15 cellular contexts compared by ENCODE assay signal in genomic region chr11:2562181-2562581, GRCh38.
DNase-seq lines count a peak whose midpoint lies in the region; ATAC-seq and TF ChIP-seq lines count a peak whose summit lies in the region.
"Had no signal": no experiment of that assay in that cellular context is flagged by ENCODE, and none has a peak within 500 bp of the region (broad histone marks: within the 10 kb centered on the region; RNA-seq: fewer than 3 reads in every experiment).

No MANE protein-coding gene starts in this region.

- no peak overlapping the region for H3K9ac ChIP-seq in neural progenitor cell

- no peak for ATAC-seq in activated CD8-positive, alpha-beta memory T cell treated with anti-CD3 and anti-CD28 coated beads, Interleukin-2, amount 10 ng/mL, durations not matched to agents 7 days and 5 days
- ATAC-seq in left cardiac atrium: peak; percentile 22 to 28
- no peak for ATAC-seq in HG02852 (IDR thresholded peaks at IDR 0.05; ENCODE audit: unreplicated experiment)
- no peak for ATAC-seq in GM21717 (IDR thresholded peaks at IDR 0.05; ENCODE audit: unreplicated experiment)

- no peaks in the 10 kb centered on the region for H3K9me3 Mint-ChIP-seq in activated CD8-positive, alpha-beta memory T cell treated with anti-CD3 and anti-CD28 coated beads, Interleukin-2, amount 10 ng/mL, durations not matched to agents 7 days and 5 days (ENCODE audit: low read depth)
- H3K9me3 Mint-ChIP-seq in neural progenitor cell: no peaks in the 10 kb centered on the region

- no peak overlapping the region for H3K4me2 ChIP-seq in neural progenitor cell

- H3K4me3 ChIP-seq in neural progenitor cell (no peak overlapping the region), tibial nerve (no peak overlapping the region)
- H3K4me3 ChIP-seq: suprapubic skin had no signal

- no peaks in the 10 kb centered on the region for H3K4me1 Mint-ChIP-seq in activated CD8-positive, alpha-beta memory T cell treated with anti-CD3 and anti-CD28 coated beads, Interleukin-2, amount 10 ng/mL, durations not matched to agents 7 days and 5 days
- no peaks in the 10 kb centered on the region for H3K4me1 Mint-ChIP-seq in neural progenitor cell

- no peak overlapping the region for H3K4me3 Mint-ChIP-seq in activated CD8-positive, alpha-beta memory T cell treated with anti-CD3 and anti-CD28 coated beads, Interleukin-2, amount 10 ng/mL, durations not matched to agents 7 days and 5 days
- H3K4me3 Mint-ChIP-seq in neural progenitor cell: no peak overlapping the region
- H3K4me3 Mint-ChIP-seq: mesothelial cell of epicardium had no signal

- intact Hi-C loops in left cardiac atrium (cut with DNase I): loop anchor here in 1 of 2 donors (10.0 kb wide), 1 partner anchor 113 kb away; no protein-coding TSS in a partner anchor

- H3K4me1 ChIP-seq in neural progenitor cell (peaks cover 2% of the 10 kb centered on the region), tibial nerve (peaks cover 0 to 17% (median 7%) of the 10 kb centered on the region in 4 donors)
- H3K4me1 ChIP-seq: suprapubic skin had no signal

- no peak for TF ChIP-seq EP300 in tibial nerve (IDR thresholded peaks at IDR 0.05)

- H3K9me3 ChIP-seq in neural progenitor cell (ENCODE audit: low read depth): no peaks in the 10 kb centered on the region
- H3K9me3 ChIP-seq in tibial nerve: no peaks in the 10 kb centered on the region
- H3K9me3 ChIP-seq: Caco-2, suprapubic skin had no signal

- WGBS in tibial nerve, 2 donors: 38 to 63% methylated on average over 4 to 15 of the region's 15 CpGs

- no peaks in the 10 kb centered on the region for H3K36me3 ChIP-seq in neural progenitor cell
- no peaks in the 10 kb centered on the region for H3K36me3 ChIP-seq in tibial nerve
- H3K36me3 ChIP-seq: suprapubic skin had no signal

- H3K36me3 Mint-ChIP-seq in activated CD8-positive, alpha-beta memory T cell treated with anti-CD3 and anti-CD28 coated beads, Interleukin-2, amount 10 ng/mL, durations not matched to agents 7 days and 5 days: no peaks in the 10 kb centered on the region
- H3K36me3 Mint-ChIP-seq in neural progenitor cell: no peaks in the 10 kb centered on the region
- H3K36me3 Mint-ChIP-seq: mesothelial cell of epicardium had no signal

- H3K27ac ChIP-seq in neural progenitor cell: no peak overlapping the region
- H3K27ac ChIP-seq in tibial nerve: peak overlapping the region; percentile 15 to 78 (median 65)
- H3K27ac ChIP-seq: 22Rv1, epithelial cell of prostate, suprapubic skin had no signal

- TF ChIP-seq POLR2A in tibial nerve (IDR thresholded peaks at IDR 0.05): no peak

- H3K79me2 ChIP-seq in neural progenitor cell (ENCODE audit: low read depth): no peaks in the 10 kb centered on the region

- no peak overlapping the region for H3K27ac Mint-ChIP-seq in activated CD8-positive, alpha-beta memory T cell treated with anti-CD3 and anti-CD28 coated beads, Interleukin-2, amount 10 ng/mL, durations not matched to agents 7 days and 5 days
- H3K27ac Mint-ChIP-seq in neural progenitor cell: no peak overlapping the region

- peaks cover 24% of the 10 kb centered on the region for H3K27me3 ChIP-seq in neural progenitor cell
- no peaks in the 10 kb centered on the region for H3K27me3 ChIP-seq in tibial nerve
- H3K27me3 ChIP-seq: suprapubic skin had no signal

- CTCF ChIA-PET in activated CD8-positive, alpha-beta memory T cell treated with anti-CD3 and anti-CD28 coated beads, Interleukin-2, amount 10 ng/mL, durations not matched to agents 7 days and 5 days (lab: Charles Lee): interaction anchor here (0.7 kb wide), 1 partner anchor 29 kb away, joined by 3 read pairs; no protein-coding TSS in a partner anchor

- no peaks in the 10 kb centered on the region for H3F3A ChIP-seq in neural progenitor cell (ENCODE audit: low read depth)

- TF ChIP-seq CTCF in neural progenitor cell (IDR thresholded peaks at IDR 0.05) (no peak), tibial nerve (IDR thresholded peaks at IDR 0.05) (no peak)

- no peak overlapping the region for H2AFZ ChIP-seq in neural progenitor cell (replicated peaks)

- no peaks in the 10 kb centered on the region for H4K20me1 ChIP-seq in neural progenitor cell (ENCODE audit: low read depth)

- H3K27me3 Mint-ChIP-seq in activated CD8-positive, alpha-beta memory T cell treated with anti-CD3 and anti-CD28 coated beads, Interleukin-2, amount 10 ng/mL, durations not matched to agents 7 days and 5 days: no peaks in the 10 kb centered on the region
- peaks cover 6% of the 10 kb centered on the region for H3K27me3 Mint-ChIP-seq in neural progenitor cell (ENCODE audit: insufficient read depth, low read depth)

- peak; percentile 12 for DNase-seq in activated CD8-positive, alpha-beta memory T cell treated with anti-CD3 and anti-CD28 coated beads, Interleukin-2, amount 50 U/mL, for 4 hours
- DNase-seq in activated CD8-positive, alpha-beta memory T cell treated with anti-CD3 and anti-CD28 coated beads, Interleukin-2, amount 10 ng/mL, durations not matched to agents 7 days and 5 days: no peak
- peak; percentile 15 for DNase-seq in left cardiac atrium
- DNase-seq in neural progenitor cell (ENCODE audit: low spot score): peak; percentile 63
- DNase-seq in tibial nerve (ENCODE audit: low spot score in 2 of 2): peak in 1 of 2 donors; percentile 14
- DNase-seq in AG08396 (ENCODE audit: low spot score): no peak
- DNase-seq: activated CD4-positive, alpha-beta T cell treated with anti-CD3 and anti-CD28 coated beads, Interleukin-2, amount 50 U/mL, for 4 hours; activated gamma-delta T cell had no signal

Comparison
In these comparisons a context has a peak if more than half of its experiments do, and no peak if none do; other contexts are left out.
1. DNase-seq: peak in activated CD8-positive, alpha-beta memory T cell treated with anti-CD3 and anti-CD28 coated beads, Interleukin-2, amount 50 U/mL, for 4 hours (single experiment), left cardiac atrium (single experiment) and neural progenitor cell (single experiment); none in activated CD8-positive, alpha-beta memory T cell treated with anti-CD3 and anti-CD28 coated beads, Interleukin-2, amount 10 ng/mL, durations not matched to agents 7 days and 5 days (single experiment) and AG08396 (single experiment).
2. ATAC-seq: peak in left cardiac atrium (2 of 2); none in activated CD8-positive, alpha-beta memory T cell treated with anti-CD3 and anti-CD28 coated beads, Interleukin-2, amount 10 ng/mL, durations not matched to agents 7 days and 5 days (single experiment), HG02852 (single experiment) and GM21717 (single experiment).